In the genomic region with DNA sequence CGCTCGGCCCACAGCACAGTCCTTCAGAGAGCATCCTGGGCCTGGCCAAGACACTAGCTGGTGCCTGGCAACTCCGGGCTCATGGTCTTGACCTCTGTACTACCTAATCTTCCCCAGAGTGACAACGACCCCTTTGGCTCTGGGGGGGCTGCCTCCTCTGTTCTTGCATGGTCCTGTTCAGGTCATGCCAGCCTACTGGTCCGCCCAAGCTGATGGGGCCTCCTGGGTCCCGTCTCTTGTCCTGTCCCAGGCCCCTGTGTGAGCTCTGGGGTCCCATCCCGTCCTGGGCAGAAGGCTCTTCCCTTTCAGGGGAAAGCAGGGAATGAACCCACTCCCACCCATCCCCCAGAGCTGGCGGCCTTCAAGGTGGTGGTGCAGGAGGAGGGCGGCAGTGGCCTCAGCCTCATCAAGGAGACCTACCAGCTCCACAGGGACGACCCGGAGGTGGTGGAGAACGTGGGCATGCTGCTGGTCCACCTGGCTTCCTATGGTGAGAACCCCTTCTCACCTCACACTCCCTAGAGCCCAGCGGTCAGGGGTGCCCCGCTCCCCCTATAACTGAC, we compare ENCODE assay signal across 15 cellular contexts. TPM values are rescaled to one million over a fixed set of nuclear protein-coding genes. Genes with fewer than 3 reads are reported as not detected.
"Had no signal": no experiment of that assay in that cellular context is flagged by ENCODE, and none has a peak within 500 bp of the region (broad histone marks: within the 10 kb centered on the region; RNA-seq: fewer than 3 reads in every experiment).

No MANE protein-coding gene starts in this region.

- H3K4me3 Mint-ChIP-seq: activated naive CD8-positive, alpha-beta T cell treated with anti-CD3 and anti-CD28 coated beads, Interleukin-2, amount 50 U/mL, for 24 hours; natural killer cell treated with Interleukin-12 subunit alpha and Interleukin-12 subunit beta and Interleukin-15 and Interleukin-18, amount 100 ng/mL, for 72 hours; stimulated activated naive CD8-positive, alpha-beta T cell treated with anti-CD3 and anti-CD28 coated beads, Interleukin-15, Interleukin-2, amounts not matched to agents 100 ng/mL and 50 ng/mL, for 24 hours had no signal

- H3K4me3 ChIP-seq: coronary artery, lung, transverse colon, vagina had no signal

- H3K9me3 Mint-ChIP-seq: activated naive CD8-positive, alpha-beta T cell treated with anti-CD3 and anti-CD28 coated beads, Interleukin-2, amount 50 U/mL, for 24 hours; activated T-helper 2 cell treated with anti-CD3 and anti-CD28 coated beads, Interferon-gamma antibody, Interleukin-2, Interleukin-4, amounts not matched to agents 10 μg/mL and 5 μg/mL and 100 μg/mL, durations not matched to agents 14 hours and 24 hours and 36 hours; natural killer cell treated with Interleukin-12 subunit alpha and Interleukin-12 subunit beta and Interleukin-15 and Interleukin-18, amount 100 ng/mL, for 72 hours; stimulated activated naive CD8-positive, alpha-beta T cell treated with anti-CD3 and anti-CD28 coated beads, Interleukin-15, Interleukin-2, amounts not matched to agents 100 ng/mL and 50 ng/mL, for 24 hours had no signal

- DNase-seq: brain microvascular endothelial cell, hippocampal formation, occipital lobe, T1000 had no signal

- H3K9me3 ChIP-seq: transverse colon, vagina had no signal

- H3K27me3 Mint-ChIP-seq: activated naive CD8-positive, alpha-beta T cell treated with anti-CD3 and anti-CD28 coated beads, Interleukin-2, amount 50 U/mL, for 24 hours; natural killer cell treated with Interleukin-12 subunit alpha and Interleukin-12 subunit beta and Interleukin-15 and Interleukin-18, amount 100 ng/mL, for 72 hours; progenitor cell of endocrine pancreas; stimulated activated naive CD8-positive, alpha-beta T cell treated with anti-CD3 and anti-CD28 coated beads, Interleukin-15, Interleukin-2, amounts not matched to agents 100 ng/mL and 50 ng/mL, for 24 hours had no signal

- FAIRE-seq: islet of Langerhans had no signal

- H3K27ac ChIP-seq: brain microvascular endothelial cell, coronary artery, foreskin keratinocyte, transverse colon, vagina had no signal

- H3K4me1 ChIP-seq: foreskin keratinocyte, transverse colon, vagina had no signal

- H3K27ac Mint-ChIP-seq: activated naive CD8-positive, alpha-beta T cell treated with anti-CD3 and anti-CD28 coated beads, Interleukin-2, amount 50 U/mL, for 24 hours; activated T-helper 2 cell treated with anti-CD3 and anti-CD28 coated beads, Interferon-gamma antibody, Interleukin-2, Interleukin-4, amounts not matched to agents 10 μg/mL and 5 μg/mL and 100 μg/mL, durations not matched to agents 14 hours and 24 hours and 36 hours; natural killer cell treated with Interleukin-12 subunit alpha and Interleukin-12 subunit beta and Interleukin-15 and Interleukin-18, amount 100 ng/mL, for 72 hours; progenitor cell of endocrine pancreas; stimulated activated naive CD8-positive, alpha-beta T cell treated with anti-CD3 and anti-CD28 coated beads, Interleukin-15, Interleukin-2, amounts not matched to agents 100 ng/mL and 50 ng/mL, for 24 hours had no signal

RNA-seq across cellular contexts. Expression of gene STKLD1, which starts 28.4 kb away (rescaled TPM):
- total RNA-seq: vagina had no signal
